ENCODE assay signal across 28 cellular contexts in the genomic region with DNA sequence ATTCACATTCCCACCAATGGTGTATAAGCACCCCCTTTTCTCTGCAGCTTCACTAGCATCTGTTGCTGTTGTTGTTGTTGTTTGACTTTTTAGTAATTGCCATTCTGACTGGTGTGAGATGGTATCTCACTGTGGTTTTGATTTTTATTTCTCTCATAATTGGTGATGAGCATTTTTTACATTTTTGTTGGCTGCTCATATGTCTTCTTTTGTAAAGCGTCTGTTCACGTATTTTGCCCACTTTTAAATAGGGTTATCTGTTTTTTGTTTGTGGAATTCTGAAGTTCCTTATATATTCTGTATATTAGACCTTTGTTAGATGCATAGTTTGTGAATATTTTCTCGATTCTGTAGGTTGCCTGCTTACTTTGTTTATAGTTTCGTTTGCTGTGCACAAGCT.
"Had no signal": no experiment of that assay in that cellular context is flagged by ENCODE, and none has a peak within 500 bp of the region (broad histone marks: within the 10 kb centered on the region; RNA-seq: fewer than 3 reads in every experiment).

No MANE protein-coding gene starts in this region.

- H3K4me3 Mint-ChIP-seq: dendritic cell treated with granulocyte-macrophage colony-stimulating factor and Interleukin-4, amounts not matched to agents 40 ng/mL and 50 ng/mL, for 4 days; effector memory CD8-positive, alpha-beta T cell had no signal

- H3K9me3 ChIP-seq: colonic mucosa, gastrocnemius medialis had no signal

- H3K27ac ChIP-seq: colonic mucosa, coronary artery, dorsolateral prefrontal cortex, epithelial cell of prostate, esophagus muscularis mucosa, esophagus squamous epithelium, foreskin keratinocyte, gastrocnemius medialis, gastroesophageal sphincter, heart left ventricle, heart right ventricle had no signal

- H3K27ac Mint-ChIP-seq: dendritic cell treated with granulocyte-macrophage colony-stimulating factor and Interleukin-4, amounts not matched to agents 40 ng/mL and 50 ng/mL, for 4 days; effector memory CD8-positive, alpha-beta T cell had no signal

- H3K4me3 ChIP-seq: colonic mucosa, coronary artery, dorsolateral prefrontal cortex, esophagus muscularis mucosa, esophagus squamous epithelium, gastroesophageal sphincter, heart left ventricle, heart right ventricle had no signal

- H3K27me3 ChIP-seq: colonic mucosa, dorsolateral prefrontal cortex, esophagus muscularis mucosa, esophagus squamous epithelium, foreskin keratinocyte, gastrocnemius medialis, gastroesophageal sphincter, heart left ventricle, heart right ventricle had no signal

- H3K36me3 ChIP-seq: colonic mucosa, esophagus muscularis mucosa, esophagus squamous epithelium, gastrocnemius medialis, gastroesophageal sphincter, heart left ventricle, heart right ventricle had no signal

- FAIRE-seq: colon, endometrium, endothelial cell of umbilical vein, frontal cortex had no signal

- ATAC-seq: effector memory CD8-positive, alpha-beta T cell; esophagus mucosa; foreskin keratinocyte; gastrocnemius medialis; gastroesophageal sphincter; heart left ventricle; heart right ventricle had no signal

- DNase-seq: colonic mucosa; cortex of kidney; dermis blood vessel endothelial cell; dorsolateral prefrontal cortex; effector CD4-positive, alpha-beta T cell; effector CD8-positive, alpha-beta T cell; effector memory CD4-positive, alpha-beta T cell; effector memory CD8-positive, alpha-beta T cell; erythroblast; esophagus squamous epithelium; foreskin fibroblast; foreskin keratinocyte; foreskin melanocyte; gastrocnemius medialis; glutamatergic neuron; head of caudate nucleus; heart left ventricle; heart right ventricle had no signal

- H3K4me1 ChIP-seq: colonic mucosa, esophagus muscularis mucosa, esophagus squamous epithelium, foreskin keratinocyte, gastrocnemius medialis, gastroesophageal sphincter, heart left ventricle, heart right ventricle had no signal
